3 cellular contexts compared by ENCODE assay signal in the genomic region with DNA sequence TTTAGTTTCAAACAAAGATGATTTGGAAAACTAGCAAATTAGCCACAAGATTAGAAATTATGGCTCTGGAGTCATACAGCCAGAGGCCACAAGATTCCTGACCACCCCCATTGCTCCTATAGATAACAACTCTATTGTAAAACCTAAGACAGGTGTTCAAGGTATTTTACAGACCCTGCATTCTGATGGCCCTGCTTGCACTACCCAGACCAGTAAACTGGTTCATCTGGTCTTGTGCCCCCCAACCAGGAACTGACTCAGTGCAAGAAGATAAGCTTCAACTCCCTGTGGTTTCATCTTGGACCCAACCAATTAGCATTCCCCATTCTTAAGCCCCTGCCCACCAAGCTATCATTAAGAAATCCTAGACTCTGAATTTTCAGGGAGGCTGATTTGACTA.
"Had no signal": no experiment of that assay in that cellular context is flagged by ENCODE, and none has a peak within 500 bp of the region (broad histone marks: within the 10 kb centered on the region; RNA-seq: fewer than 3 reads in every experiment).

No MANE protein-coding gene starts in this region.

- DNase-seq: GDM1, GF-D8 had no signal

- ATAC-seq: GM12878 had no signal

- H3K4me3 ChIP-seq: GM12878 had no signal
